Comparison of ENCODE assay signal across 10 cellular contexts in genomic region chr4:184477201-184477999, GRCh38. TPM values are rescaled to one million over a fixed set of nuclear protein-coding genes. Genes with fewer than 3 reads are reported as not detected.
DNase-seq lines count a peak whose midpoint lies in the region; ATAC-seq, FAIRE-seq and TF ChIP-seq lines count a peak whose summit lies in the region.
"Had no signal": no experiment of that assay in that cellular context is flagged by ENCODE, and none has a peak within 500 bp of the region (broad histone marks: within the 10 kb centered on the region; RNA-seq: fewer than 3 reads in every experiment).

No MANE protein-coding gene starts in this region.

- H3K9me3 Mint-ChIP-seq in activated CD8-positive, alpha-beta T cell treated with anti-CD3 and anti-CD28 coated beads, Interleukin-2, amount 10 ng/mL, durations not matched to agents 7 days and 5 days (ENCODE audit: insufficient read depth), result no peaks in the 10 kb centered on the region

- intact Hi-C loops in gastrocnemius medialis (cut with DNase I; ENCODE audit: low total_unique reads) (loop anchor here (5.0 to 10.0 kb wide), 2 partner anchors 210 to 347 kb away; partner anchors contain the start of gene ACSL1), lower leg skin (cut with DNase I; ENCODE audit: low total_unique reads) (no loop called here)

- H3K27ac Mint-ChIP-seq in activated CD8-positive, alpha-beta T cell treated with anti-CD3 and anti-CD28 coated beads, Interleukin-2, amount 10 ng/mL, durations not matched to agents 7 days and 5 days, result peak overlapping the region; percentile 80

- CTCF ChIA-PET in activated CD8-positive, alpha-beta T cell treated with anti-CD3 and anti-CD28 coated beads, Interleukin-2, amount 10 ng/mL, durations not matched to agents 7 days and 5 days (lab: Charles Lee), result interaction anchor here (0.6 to 3.6 kb wide), 3 partner anchors 35 to 213 kb away, joined by 3 to 15 read pairs (median 5); no protein-coding TSS in a partner anchor

- peak overlapping the region; percentile 78 for H3K4me3 ChIP-seq in GM12865 (ENCODE audit: low read depth, low read length)
- no peak overlapping the region for H3K4me3 ChIP-seq in gastrocnemius medialis
- no peak overlapping the region for H3K4me3 ChIP-seq in lower leg skin (ENCODE audit: low read depth, poor library complexity, severe bottlenecking)

- peak overlapping the region; percentile 46 to 100 (median 98) for H3K27ac ChIP-seq in gastrocnemius medialis

- POLR2A ChIA-PET in activated CD8-positive, alpha-beta T cell treated with anti-CD3 and anti-CD28 coated beads, Interleukin-2, amount 10 ng/mL, durations not matched to agents 7 days and 5 days (lab: Charles Lee), result interaction anchor here (0.8 to 3.9 kb wide), 4 partner anchors 57 to 211 kb away, joined by 3 to 129 read pairs (median 30); no protein-coding TSS in a partner anchor

- ATAC-seq in activated CD8-positive, alpha-beta T cell treated with anti-CD3 and anti-CD28 coated beads, Interleukin-2, amount 10 ng/mL, durations not matched to agents 7 days and 5 days, result no peak
- ATAC-seq in gastrocnemius medialis (no peak), HG02763 (IDR thresholded peaks at IDR 0.05; ENCODE audit: unreplicated experiment) (no peak)

- peaks cover 25 to 27% of the 10 kb centered on the region in 2 donors for H3K4me1 ChIP-seq in gastrocnemius medialis

- DNase-seq in GM12865 (ENCODE audit: low read depth) (no peak), frontal cortex (ENCODE audit: low spot score in 2 of 2) (peak; percentile 27 to 60), gastrocnemius medialis (no peak), LoVo (ENCODE audit: low spot score) (no peak), lower leg skin (ENCODE audit: low spot score in 2 of 2) (no peak), NCI-H345 (lab: John Stamatoyannopoulos, UW) (no peak)
- no peak for DNase-seq in activated CD8-positive, alpha-beta T cell treated with anti-CD3 and anti-CD28 coated beads, Interleukin-2, amount 10 ng/mL, durations not matched to agents 7 days and 5 days
- DNase-seq: NCI-H187 treated with DMSO at 0.1 percent for 48 hours, SW 1271 had no signal

- no peaks in the 10 kb centered on the region for H3K27me3 ChIP-seq in gastrocnemius medialis

- no peak for TF ChIP-seq POLR2A in gastrocnemius medialis (IDR thresholded peaks at IDR 0.05)
- TF ChIP-seq POLR2A in lower leg skin (IDR thresholded peaks at IDR 0.05), result no peak

- TF ChIP-seq CTCF in GM12865 (IDR thresholded peaks at IDR 0.05; ENCODE audit: insufficient read depth, low read depth, low read length, missing control alignments) (no peak), gastrocnemius medialis (IDR thresholded peaks at IDR 0.05 in 4 of 5, conservative IDR thresholded peaks at IDR 0.05 in 1 of 5) (no peak), lower leg skin (IDR thresholded peaks at IDR 0.05) (no peak)

- peak; percentile 91 for FAIRE-seq in frontal cortex (lab: Jason Lieb, UNC)

- peaks cover 39% of the 10 kb centered on the region for H3K4me1 Mint-ChIP-seq in activated CD8-positive, alpha-beta T cell treated with anti-CD3 and anti-CD28 coated beads, Interleukin-2, amount 10 ng/mL, durations not matched to agents 7 days and 5 days (ENCODE audit: low read depth)

- no peaks in the 10 kb centered on the region for H3K27me3 Mint-ChIP-seq in activated CD8-positive, alpha-beta T cell treated with anti-CD3 and anti-CD28 coated beads, Interleukin-2, amount 10 ng/mL, durations not matched to agents 7 days and 5 days (ENCODE audit: low read depth)

- 51 to 59% methylated on average over 9 of the region's 9 CpGs for WGBS in lower leg skin, 2 donors

- H3K9me3 ChIP-seq in gastrocnemius medialis, result no peaks in the 10 kb centered on the region

- peak overlapping the region; percentile 99 for H3K4me3 Mint-ChIP-seq in activated CD8-positive, alpha-beta T cell treated with anti-CD3 and anti-CD28 coated beads, Interleukin-2, amount 10 ng/mL, durations not matched to agents 7 days and 5 days

- H3K36me3 Mint-ChIP-seq in activated CD8-positive, alpha-beta T cell treated with anti-CD3 and anti-CD28 coated beads, Interleukin-2, amount 10 ng/mL, durations not matched to agents 7 days and 5 days (ENCODE audit: low read depth), result peaks cover 44% of the 10 kb centered on the region

- no peaks in the 10 kb centered on the region for H3K36me3 ChIP-seq in gastrocnemius medialis

- in situ Hi-C loops in gastrocnemius medialis (cut with MboI; ENCODE audit: low sequenced_read_pairs in 4 of 4), result loop anchor here in 1 of 4 donors (10.0 kb wide), 2 partner anchors 57 to 83 kb away; no protein-coding TSS in a partner anchor

RNA-seq across cellular contexts. Expression of gene IRF2, which starts 3.0 kb away (rescaled TPM):
- total RNA-seq in activated CD8-positive, alpha-beta T cell treated with anti-CD3 and anti-CD28 coated beads, Interleukin-2, amount 10 ng/mL, durations not matched to agents 7 days and 5 days, result 10 to 100 TPM; 59.7 to 65.3 TPM
- total RNA-seq in frontal cortex, result 7.3 TPM
- 10 to 100 TPM; 20.9 to 37.1 (median 32.8) TPM for total RNA-seq in gastrocnemius medialis
- total RNA-seq in lower leg skin, result 10 to 100 TPM; 31.6 to 44.0 (median 38.4) TPM

Comparison
In these comparisons a context has a peak if more than half of its experiments do, and no peak if none do; other contexts are left out.
1. DNase-seq: peak in frontal cortex (2 of 2); none in GM12865 (single experiment), activated CD8-positive, alpha-beta T cell treated with anti-CD3 and anti-CD28 coated beads, Interleukin-2, amount 10 ng/mL, durations not matched to agents 7 days and 5 days (single experiment), gastrocnemius medialis (0 of 2), LoVo (single experiment), lower leg skin (0 of 2) and NCI-H345 (single experiment).